ENCODE assay signal across 18 cellular contexts in the genomic region with DNA sequence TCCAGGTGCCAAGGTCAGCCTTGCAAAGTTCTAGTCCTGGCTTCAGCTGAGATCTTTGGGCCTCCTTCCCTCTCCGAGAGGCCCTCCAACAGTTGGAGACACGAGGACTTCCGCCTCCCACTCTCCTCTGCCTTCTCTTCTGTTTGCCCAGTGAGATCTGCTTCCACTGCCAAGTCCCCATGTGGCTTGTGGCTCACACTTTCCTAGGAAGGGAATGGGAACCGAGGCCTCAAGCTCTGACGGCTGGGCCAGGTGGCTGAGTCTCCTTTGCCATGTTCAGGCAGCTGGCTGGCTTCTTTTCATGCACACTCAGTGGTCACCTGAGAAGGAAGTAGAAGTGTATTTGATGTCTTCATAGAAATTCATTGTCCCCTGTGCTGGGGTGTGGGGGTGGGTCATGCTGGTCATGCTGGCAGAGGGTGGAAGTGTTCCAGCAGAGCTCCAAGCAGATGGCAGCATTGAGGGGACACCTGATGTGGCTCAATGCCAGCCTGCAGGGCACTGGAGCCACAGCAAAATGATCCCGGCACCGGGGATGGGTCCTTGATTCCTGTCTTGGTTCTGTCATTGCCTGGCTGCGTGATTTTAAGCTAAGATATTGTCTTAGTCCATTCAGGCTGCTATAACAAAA.
"Had no signal": no experiment of that assay in that cellular context is flagged by ENCODE, and none has a peak within 500 bp of the region (broad histone marks: within the 10 kb centered on the region; RNA-seq: fewer than 3 reads in every experiment).

No MANE protein-coding gene starts in this region.

- H3K9me3 ChIP-seq: tibial artery, vagina had no signal

- ATAC-seq: activated CD8-positive, alpha-beta T cell treated with anti-CD3 and anti-CD28 coated beads for 36 hours; left ventricle myocardium superior; naive thymus-derived CD8-positive, alpha-beta T cell had no signal

- H3K36me3 Mint-ChIP-seq: immature natural killer cell; memory B cell; naive thymus-derived CD8-positive, alpha-beta T cell had no signal

- H3K4me1 Mint-ChIP-seq: activated CD4-positive, alpha-beta T cell treated with anti-CD3 and anti-CD28 coated beads, Interleukin-2, amount 10 ng/mL, durations not matched to agents 24 days and 14 days; immature natural killer cell; memory B cell; naive thymus-derived CD8-positive, alpha-beta T cell had no signal

- DNase-seq: activated CD4-positive, alpha-beta T cell treated with anti-CD3 and anti-CD28 coated beads, Interleukin-2, amount 10 ng/mL, durations not matched to agents 24 days and 14 days; activated CD8-positive, alpha-beta T cell treated with anti-CD3 and anti-CD28 coated beads for 36 hours; activated naive CD4-positive, alpha-beta T cell treated with anti-CD3 and anti-CD28 coated beads for 36 hours; activated T-cell treated with anti-CD3 and anti-CD28 coated beads, Interleukin-2, amount 50 U/mL, for 24 hours; brain microvascular endothelial cell; central memory CD4-positive, alpha-beta T cell; cortex of kidney; immature natural killer cell; left ventricle myocardium superior; naive thymus-derived CD8-positive, alpha-beta T cell; retina; stimulated activated CD8-positive, alpha-beta memory T cell treated with anti-CD3 and anti-CD28 coated beads, Interleukin-4, amount 100 ng/mL, for 48 hours; stimulated activated naive CD4-positive, alpha-beta T cell; T-helper 1 cell; T-helper 9 cell; tibial artery had no signal

- H3K9me3 Mint-ChIP-seq: activated CD4-positive, alpha-beta T cell treated with anti-CD3 and anti-CD28 coated beads, Interleukin-2, amount 10 ng/mL, durations not matched to agents 24 days and 14 days; activated CD8-positive, alpha-beta T cell treated with anti-CD3 and anti-CD28 coated beads for 36 hours; activated naive CD4-positive, alpha-beta T cell treated with anti-CD3 and anti-CD28 coated beads for 36 hours; activated T-cell treated with anti-CD3 and anti-CD28 coated beads, Interleukin-2, amount 50 U/mL, for 24 hours; immature natural killer cell had no signal

- H3K27ac ChIP-seq: brain microvascular endothelial cell, vagina had no signal

- H3K4me3 Mint-ChIP-seq: activated CD4-positive, alpha-beta T cell treated with anti-CD3 and anti-CD28 coated beads, Interleukin-2, amount 10 ng/mL, durations not matched to agents 24 days and 14 days; activated CD8-positive, alpha-beta T cell treated with anti-CD3 and anti-CD28 coated beads for 36 hours; activated naive CD4-positive, alpha-beta T cell treated with anti-CD3 and anti-CD28 coated beads for 36 hours; activated T-cell treated with anti-CD3 and anti-CD28 coated beads, Interleukin-2, amount 50 U/mL, for 24 hours; immature natural killer cell; memory B cell; naive thymus-derived CD8-positive, alpha-beta T cell had no signal

- H3K36me3 ChIP-seq: brain microvascular endothelial cell, tibial artery, vagina had no signal

- H3K27ac Mint-ChIP-seq: activated CD4-positive, alpha-beta T cell treated with anti-CD3 and anti-CD28 coated beads, Interleukin-2, amount 10 ng/mL, durations not matched to agents 24 days and 14 days; activated CD8-positive, alpha-beta T cell treated with anti-CD3 and anti-CD28 coated beads for 36 hours; activated naive CD4-positive, alpha-beta T cell treated with anti-CD3 and anti-CD28 coated beads for 36 hours; activated T-cell treated with anti-CD3 and anti-CD28 coated beads, Interleukin-2, amount 50 U/mL, for 24 hours; immature natural killer cell; memory B cell; naive thymus-derived CD8-positive, alpha-beta T cell had no signal

- H3K27me3 ChIP-seq: brain microvascular endothelial cell, tibial artery, vagina had no signal

- H3K4me3 ChIP-seq: tibial artery, vagina had no signal
